27 cellular contexts compared by ENCODE assay signal in the genomic region with DNA sequence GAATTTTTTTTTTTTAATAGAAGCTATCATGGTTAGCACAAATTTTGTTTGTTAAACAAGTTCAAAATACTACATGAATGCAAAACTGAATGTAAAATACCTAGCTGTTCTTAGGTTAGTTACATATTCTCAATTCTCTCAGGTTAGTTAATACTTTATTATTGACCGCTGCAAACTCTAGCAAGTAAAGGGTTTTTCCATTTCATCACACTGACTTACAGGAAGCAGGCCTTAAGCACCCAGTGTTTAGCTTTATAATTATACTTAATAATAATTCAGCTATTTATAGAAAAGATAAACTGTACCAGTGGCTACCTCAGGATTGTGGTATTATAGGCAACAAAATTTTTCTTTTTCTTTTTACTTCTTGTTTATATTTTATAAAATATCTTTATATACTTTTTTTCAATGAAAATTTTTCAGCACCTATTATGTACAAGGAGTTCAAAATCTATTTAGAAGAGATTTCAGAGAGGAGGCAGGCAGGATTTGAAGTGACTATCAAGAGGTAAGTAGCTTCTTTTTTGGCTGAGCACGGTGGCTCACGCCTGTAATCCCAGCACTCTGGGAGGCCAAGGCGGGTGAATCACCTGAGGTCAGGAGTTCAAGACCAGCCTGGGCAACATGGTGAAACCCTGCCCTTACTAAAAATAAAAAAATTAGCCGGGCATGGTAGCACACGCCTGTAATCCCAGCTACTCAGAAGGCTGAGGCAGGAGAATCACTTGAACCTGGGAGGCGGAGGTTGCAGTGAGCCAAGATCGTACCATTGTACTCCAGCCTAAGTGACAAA. TPM values are rescaled to one million over a fixed set of nuclear protein-coding genes. Genes with fewer than 3 reads are reported as not detected.
DNase-seq lines count a peak whose midpoint lies in the region; ATAC-seq and TF ChIP-seq lines count a peak whose summit lies in the region.
"Had no signal": no experiment of that assay in that cellular context is flagged by ENCODE, and none has a peak within 500 bp of the region (broad histone marks: within the 10 kb centered on the region; RNA-seq: fewer than 3 reads in every experiment).

No MANE protein-coding gene starts in this region.

- H3K4me1 Mint-ChIP-seq in osteocyte (ENCODE audit: unreplicated experiment) (peaks cover 80% of the 10 kb centered on the region), progenitor cell of endocrine pancreas (ENCODE audit: low read depth) (peaks cover 41% of the 10 kb centered on the region)
- H3K4me1 Mint-ChIP-seq: stimulated activated effector memory CD8-positive, alpha-beta T cell treated with anti-CD3 and anti-CD28 coated beads, Interleukin-12 subunit alpha, Interleukin-12 subunit beta, amount 100 ng/mL, for 72 hours had no signal

- no peak for DNase-seq in left ventricle myocardium superior
- DNase-seq in osteocyte (ENCODE audit: extremely low spot score, unreplicated experiment), result no peak
- DNase-seq in progenitor cell of endocrine pancreas (ENCODE audit: low spot score, unreplicated experiment), result no peak
- no peak for DNase-seq in CD1c-positive myeloid dendritic cell (ENCODE audit: extremely low spot score)
- DNase-seq: activated CD4-positive, alpha-beta T cell treated with anti-CD3 and anti-CD28 coated beads for 48 hours; activated CD8-positive, alpha-beta memory T cell treated with anti-CD3 and anti-CD28 coated beads, Interleukin-2, amount 10 ng/mL, durations not matched to agents 7 days and 5 days; activated naive CD4-positive, alpha-beta T cell treated with anti-CD3 and anti-CD28 coated beads for 36 hours; activated T-cell treated with anti-CD3 and anti-CD28 coated beads, Interleukin-2, amount 50 U/mL, for 72 hours; effector memory CD8-positive, alpha-beta T cell; EL; esophagus squamous epithelium; gastrocnemius medialis; H7; islet precursor cell; mesendoderm; NCI-H1105; NCI-H2029 treated with DMSO at 0.1 percent for 48 hours; NCI-H226; NCI-H748 treated with DMSO at 0.1 percent for 48 hours; nucleus accumbens; stimulated activated CD4-positive, alpha-beta T cell treated with anti-CD3 and anti-CD28 coated beads, Interleukin-2, amount 100 ng/mL, for 48 hours; uterus had no signal

- intact Hi-C loops in left ventricle myocardium superior (cut with micrococcal nuclease), result no loop called here

- no peak for TF ChIP-seq CTCF in osteocyte (IDR thresholded peaks at IDR 0.05)
- TF ChIP-seq CTCF in progenitor cell of endocrine pancreas (IDR thresholded peaks at IDR 0.05; ENCODE audit: unreplicated experiment), result no peak

- ATAC-seq in GM18909 (IDR thresholded peaks at IDR 0.05; ENCODE audit: poor library complexity, unreplicated experiment) (peak; percentile 66), HG02938 (IDR thresholded peaks at IDR 0.05; ENCODE audit: unreplicated experiment) (peak; percentile 72), left ventricle myocardium superior (peak; percentile 15), GM18519 (IDR thresholded peaks at IDR 0.05; ENCODE audit: low FRiP score, unreplicated experiment) (no peak)
- ATAC-seq: activated CD8-positive, alpha-beta memory T cell treated with anti-CD3 and anti-CD28 coated beads, Interleukin-2, amount 10 ng/mL, durations not matched to agents 7 days and 5 days; activated T-cell treated with anti-CD3 and anti-CD28 coated beads, Interleukin-2, amount 50 U/mL, for 72 hours; effector memory CD8-positive, alpha-beta T cell; stimulated activated effector memory CD8-positive, alpha-beta T cell treated with anti-CD3 and anti-CD28 coated beads, Interleukin-12 subunit alpha, Interleukin-12 subunit beta, amount 100 ng/mL, for 72 hours had no signal

- no peaks in the 10 kb centered on the region for H3K27me3 Mint-ChIP-seq in osteocyte (ENCODE audit: unreplicated experiment)
- H3K27me3 Mint-ChIP-seq in progenitor cell of endocrine pancreas, result no peaks in the 10 kb centered on the region
- H3K27me3 Mint-ChIP-seq: activated CD8-positive, alpha-beta memory T cell treated with anti-CD3 and anti-CD28 coated beads, Interleukin-2, amount 10 ng/mL, durations not matched to agents 7 days and 5 days had no signal

- H3K4me3 Mint-ChIP-seq in osteocyte (ENCODE audit: unreplicated experiment) (no peak overlapping the region), progenitor cell of endocrine pancreas (ENCODE audit: low read depth) (no peak overlapping the region)
- H3K4me3 Mint-ChIP-seq: activated CD8-positive, alpha-beta memory T cell treated with anti-CD3 and anti-CD28 coated beads, Interleukin-2, amount 10 ng/mL, durations not matched to agents 7 days and 5 days; activated naive CD4-positive, alpha-beta T cell treated with anti-CD3 and anti-CD28 coated beads for 36 hours; activated T-cell treated with anti-CD3 and anti-CD28 coated beads, Interleukin-2, amount 50 U/mL, for 72 hours; effector memory CD8-positive, alpha-beta T cell; stimulated activated effector memory CD8-positive, alpha-beta T cell treated with anti-CD3 and anti-CD28 coated beads, Interleukin-12 subunit alpha, Interleukin-12 subunit beta, amount 100 ng/mL, for 72 hours had no signal

- peaks cover 14% of the 10 kb centered on the region for H3K36me3 Mint-ChIP-seq in osteocyte (ENCODE audit: unreplicated experiment)
- H3K36me3 Mint-ChIP-seq in progenitor cell of endocrine pancreas (ENCODE audit: insufficient read depth), result no peaks in the 10 kb centered on the region
- H3K36me3 Mint-ChIP-seq: activated CD8-positive, alpha-beta memory T cell treated with anti-CD3 and anti-CD28 coated beads, Interleukin-2, amount 10 ng/mL, durations not matched to agents 7 days and 5 days; CD14-positive monocyte; stimulated activated effector memory CD8-positive, alpha-beta T cell treated with anti-CD3 and anti-CD28 coated beads, Interleukin-12 subunit alpha, Interleukin-12 subunit beta, amount 100 ng/mL, for 72 hours had no signal

- H3K27ac Mint-ChIP-seq in osteocyte (ENCODE audit: unreplicated experiment) (peak overlapping the region; percentile 27), progenitor cell of endocrine pancreas (no peak overlapping the region)
- H3K27ac Mint-ChIP-seq: activated CD8-positive, alpha-beta memory T cell treated with anti-CD3 and anti-CD28 coated beads, Interleukin-2, amount 10 ng/mL, durations not matched to agents 7 days and 5 days; activated naive CD4-positive, alpha-beta T cell treated with anti-CD3 and anti-CD28 coated beads for 36 hours; activated T-cell treated with anti-CD3 and anti-CD28 coated beads, Interleukin-2, amount 50 U/mL, for 72 hours; CD14-positive monocyte; effector memory CD8-positive, alpha-beta T cell; stimulated activated effector memory CD8-positive, alpha-beta T cell treated with anti-CD3 and anti-CD28 coated beads, Interleukin-12 subunit alpha, Interleukin-12 subunit beta, amount 100 ng/mL, for 72 hours had no signal

- no peaks in the 10 kb centered on the region for H3K9me3 Mint-ChIP-seq in osteocyte (ENCODE audit: unreplicated experiment)
- H3K9me3 Mint-ChIP-seq in progenitor cell of endocrine pancreas (ENCODE audit: low read depth), result no peaks in the 10 kb centered on the region
- H3K9me3 Mint-ChIP-seq: activated naive CD4-positive, alpha-beta T cell treated with anti-CD3 and anti-CD28 coated beads for 36 hours; CD14-positive monocyte; stimulated activated effector memory CD8-positive, alpha-beta T cell treated with anti-CD3 and anti-CD28 coated beads, Interleukin-12 subunit alpha, Interleukin-12 subunit beta, amount 100 ng/mL, for 72 hours had no signal

RNA-seq across cellular contexts. Expression of a gene that starts 17.9 kb away (rescaled TPM):
- total RNA-seq in left ventricle myocardium superior, result 140 TPM
- 157 and 166 TPM in 2 replicates for total RNA-seq in osteocyte
- total RNA-seq in progenitor cell of endocrine pancreas, result 16.1 and 17.4 TPM in 2 replicates
- total RNA-seq: activated CD8-positive, alpha-beta memory T cell treated with anti-CD3 and anti-CD28 coated beads, Interleukin-2, amount 10 ng/mL, durations not matched to agents 7 days and 5 days; activated naive CD4-positive, alpha-beta T cell treated with anti-CD3 and anti-CD28 coated beads for 36 hours; activated T-cell treated with anti-CD3 and anti-CD28 coated beads, Interleukin-2, amount 50 U/mL, for 72 hours had no signal
